10 cellular contexts compared by ENCODE assay signal in genomic region chr6:30493643-30494250, GRCh38. TPM values are rescaled to one million over a fixed set of nuclear protein-coding genes. Genes with fewer than 3 reads are reported as not detected.
DNase-seq lines count a peak whose midpoint lies in the region; ATAC-seq, FAIRE-seq and TF ChIP-seq lines count a peak whose summit lies in the region.
"Had no signal": no experiment of that assay in that cellular context is flagged by ENCODE, and none has a peak within 500 bp of the region (broad histone marks: within the 10 kb centered on the region; RNA-seq: fewer than 3 reads in every experiment).

No MANE protein-coding gene starts in this region.

- peaks cover 55% of the 10 kb centered on the region for H3K36me3 Mint-ChIP-seq in T-helper 2 cell treated with Interferon-gamma antibody and Interleukin-4, amounts not matched to agents 5 μg/mL and 100 μg/mL, for 36 hours (ENCODE audit: low read depth)

- H3K9me3 Mint-ChIP-seq in T-helper 2 cell treated with Interferon-gamma antibody and Interleukin-4, amounts not matched to agents 5 μg/mL and 100 μg/mL, for 36 hours = peaks cover 4% of the 10 kb centered on the region

- DNase-seq in GM13976 (ENCODE audit: low spot score) = no peak
- DNase-seq in T-helper 2 cell treated with Interferon-gamma antibody and Interleukin-4, amounts not matched to agents 5 μg/mL and 100 μg/mL, for 36 hours (ENCODE audit: low spot score) = no peak
- peak; percentile 25 for DNase-seq in effector CD8-positive, alpha-beta T cell (lab: John Stamatoyannopoulos, UW)
- DNase-seq in stimulated activated CD4-positive, alpha-beta T cell treated with anti-CD3 and anti-CD28 coated beads, Interleukin-1b, Interleukin-23, amount 100 ng/mL, for 4 hours (ENCODE audit: low read depth in 2 of 2) = peak; percentile 35 to 44
- DNase-seq in NCI-H2227 (lab: John Stamatoyannopoulos, UW; ENCODE audit: unreplicated experiment) = no peak
- DNase-seq in NCI-H446 treated with DMSO at 0.1 percent for 48 hours (lab: John Stamatoyannopoulos, UW) = no peak
- no peak for DNase-seq in frontal cortex (ENCODE audit: low spot score in 2 of 2)

- in situ Hi-C loops in GM13976 (cut with MboI; ENCODE audit: low sequenced_read_pairs, unreplicated experiment) = loop anchor here (5.0 kb wide), 1 partner anchor 39 kb away; no protein-coding TSS in a partner anchor

- peak overlapping the region; percentile 70 for H3K27ac Mint-ChIP-seq in T-helper 2 cell treated with Interferon-gamma antibody and Interleukin-4, amounts not matched to agents 5 μg/mL and 100 μg/mL, for 36 hours

- FAIRE-seq in frontal cortex (lab: Jason Lieb, UNC) = no peak
- FAIRE-seq: astrocyte had no signal

- TF ChIP-seq CTCF in GM13976 (IDR thresholded peaks at IDR 0.05; ENCODE audit: borderline replicate concordance, control extremely low read depth, extremely low read depth, insufficient read depth, missing control alignments) = peak; percentile 15

- ATAC-seq in HG03521 (IDR thresholded peaks at IDR 0.05; ENCODE audit: unreplicated experiment) = no peak
- ATAC-seq: left lobe of liver had no signal

- peak overlapping the region; percentile 96 for H3K4me3 Mint-ChIP-seq in T-helper 2 cell treated with Interferon-gamma antibody and Interleukin-4, amounts not matched to agents 5 μg/mL and 100 μg/mL, for 36 hours

- peaks cover 2% of the 10 kb centered on the region for H3K27me3 Mint-ChIP-seq in T-helper 2 cell treated with Interferon-gamma antibody and Interleukin-4, amounts not matched to agents 5 μg/mL and 100 μg/mL, for 36 hours (ENCODE audit: low read depth)

- peaks cover 63% of the 10 kb centered on the region for H3K4me1 Mint-ChIP-seq in T-helper 2 cell treated with Interferon-gamma antibody and Interleukin-4, amounts not matched to agents 5 μg/mL and 100 μg/mL, for 36 hours (ENCODE audit: low read depth)

RNA-seq across cellular contexts. Expression of gene HLA-E, which starts 4.4 kb away (rescaled TPM):
- 25.7 TPM for total RNA-seq in frontal cortex

Comparison
In these comparisons a context has a peak if more than half of its experiments do, and no peak if none do; other contexts are left out.
1. DNase-seq: peak in effector CD8-positive, alpha-beta T cell (single experiment) and stimulated activated CD4-positive, alpha-beta T cell treated with anti-CD3 and anti-CD28 coated beads, Interleukin-1b, Interleukin-23, amount 100 ng/mL, for 4 hours (2 of 2); none in GM13976 (single experiment), T-helper 2 cell treated with Interferon-gamma antibody and Interleukin-4, amounts not matched to agents 5 μg/mL and 100 μg/mL, for 36 hours (single experiment), NCI-H2227 (single experiment), NCI-H446 treated with DMSO at 0.1 percent for 48 hours (single experiment) and frontal cortex (0 of 2).